3 cellular contexts compared by ENCODE assay signal in the genomic region with DNA sequence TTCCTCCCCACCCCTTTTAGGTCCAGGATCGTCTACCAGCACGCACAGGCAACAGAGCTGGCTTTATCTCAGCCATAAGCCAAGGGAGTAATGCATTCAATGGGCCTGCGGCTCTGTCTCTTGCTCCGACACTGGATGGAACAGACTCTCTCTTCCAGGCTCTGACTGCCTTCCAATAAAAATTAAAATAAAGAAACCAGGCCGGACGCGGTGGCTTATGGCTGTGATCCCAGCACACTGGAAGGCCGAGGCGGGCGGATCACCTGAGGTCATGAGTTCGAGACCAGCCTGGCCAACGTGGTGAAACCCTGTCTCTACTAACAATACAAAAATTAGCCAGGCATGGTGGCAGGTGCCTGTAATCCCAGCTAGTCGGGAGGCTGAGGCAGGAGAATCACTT. TPM values are rescaled to one million over a fixed set of nuclear protein-coding genes. Genes with fewer than 3 reads are reported as not detected.
"Had no signal": no experiment of that assay in that cellular context is flagged by ENCODE, and none has a peak within 500 bp of the region (broad histone marks: within the 10 kb centered on the region; RNA-seq: fewer than 3 reads in every experiment).

No MANE protein-coding gene starts in this region.

RNA-seq across cellular contexts. Expression of a gene that starts 4.1 kb away (rescaled TPM):
- total RNA-seq: HepG2, K562 had no signal
- polyA plus RNA-seq: HepG2, IgD-negative memory B cell, K562 had no signal
